ENCODE assay signal across 7 cellular contexts in genomic region chr9:108133680-108134079, GRCh38.
"Had no signal": no experiment of that assay in that cellular context is flagged by ENCODE, and none has a peak within 500 bp of the region (broad histone marks: within the 10 kb centered on the region; RNA-seq: fewer than 3 reads in every experiment).

No MANE protein-coding gene starts in this region.

- H3K36me3 Mint-ChIP-seq: IgD-negative memory B cell had no signal

- ATAC-seq: HepG2 had no signal

- H3K27ac Mint-ChIP-seq: H9, IgD-negative memory B cell had no signal

- DNase-seq: GOT3, H9, HCEC 1CT, Karpas-422, KBM-7 had no signal

- H3K27me3 Mint-ChIP-seq: IgD-negative memory B cell had no signal

- H3K4me1 Mint-ChIP-seq: IgD-negative memory B cell had no signal

- H3K4me3 Mint-ChIP-seq: H9, IgD-negative memory B cell had no signal

- H3K9me3 Mint-ChIP-seq: H9, IgD-negative memory B cell had no signal
